21 cellular contexts compared by ENCODE assay signal in the genomic region with DNA sequence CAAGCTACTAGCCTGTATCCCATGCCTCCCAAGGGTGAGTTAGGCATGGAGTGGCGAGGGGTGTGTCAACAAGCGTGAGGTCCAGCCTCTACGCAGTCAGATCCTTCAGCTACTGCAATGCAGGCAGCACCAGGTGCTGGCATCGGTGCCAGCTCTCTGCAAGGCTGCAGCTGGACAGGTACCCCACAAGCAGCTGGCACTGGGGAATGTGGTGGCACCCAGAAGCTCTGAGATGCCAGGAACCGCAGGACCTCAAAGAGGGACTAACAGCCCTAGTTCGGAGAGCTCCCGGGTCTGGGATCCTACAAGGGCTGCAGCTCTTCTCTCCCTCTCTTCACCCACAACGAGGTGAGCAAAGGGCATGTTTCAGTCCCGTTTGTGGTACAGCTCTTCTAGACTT.
"Had no signal": no experiment of that assay in that cellular context is flagged by ENCODE, and none has a peak within 500 bp of the region (broad histone marks: within the 10 kb centered on the region; RNA-seq: fewer than 3 reads in every experiment).

No MANE protein-coding gene starts in this region.

- H3K27me3 ChIP-seq: esophagus muscularis mucosa, gastrocnemius medialis, heart right ventricle, left lung, ovary, right atrium auricular region, testis, tibial nerve had no signal

- H3K9me3 Mint-ChIP-seq: central memory CD8-positive, alpha-beta T cell; effector memory CD8-positive, alpha-beta T cell; neural crest cell had no signal

- H3K27ac ChIP-seq: epithelial cell of prostate, esophagus muscularis mucosa, gastrocnemius medialis, heart right ventricle, left lung, lower lobe of right lung, ovary, right atrium auricular region, testis, tibial nerve had no signal

- H3K4me3 ChIP-seq: esophagus muscularis mucosa, gastrocnemius medialis, heart right ventricle, left lung, lower lobe of right lung, ovary, right atrium auricular region, smooth muscle cell, testis, tibial nerve had no signal

- H3K27me3 Mint-ChIP-seq: central memory CD8-positive, alpha-beta T cell; effector memory CD8-positive, alpha-beta T cell; memory B cell had no signal

- FAIRE-seq: islet of Langerhans had no signal

- ATAC-seq: effector memory CD8-positive, alpha-beta T cell; left lung; natural killer cell had no signal

- H3K36me3 Mint-ChIP-seq: memory B cell, mesothelial cell of epicardium, natural killer cell had no signal

- H3K27ac Mint-ChIP-seq: effector memory CD8-positive, alpha-beta T cell; memory B cell; mesothelial cell of epicardium; natural killer cell had no signal

- H3K4me1 Mint-ChIP-seq: central memory CD8-positive, alpha-beta T cell; memory B cell; natural killer cell; neural crest cell had no signal

- DNase-seq: effector memory CD8-positive, alpha-beta T cell; gastrocnemius medialis; heart right ventricle; hypothalamus; lower lobe of right lung; natural killer cell; ovary; stimulated activated CD4-positive, alpha-beta T cell treated with anti-CD3 and anti-CD28 coated beads, Interleukin-2, amount 100 ng/mL, for 48 hours; stimulated activated naive CD4-positive, alpha-beta T cell; testis had no signal

- H3K4me3 Mint-ChIP-seq: central memory CD8-positive, alpha-beta T cell; effector memory CD8-positive, alpha-beta T cell; memory B cell; mesothelial cell of epicardium; natural killer cell; neural crest cell had no signal
